Comparison of ENCODE assay signal across 17 cellular contexts in the genomic region with DNA sequence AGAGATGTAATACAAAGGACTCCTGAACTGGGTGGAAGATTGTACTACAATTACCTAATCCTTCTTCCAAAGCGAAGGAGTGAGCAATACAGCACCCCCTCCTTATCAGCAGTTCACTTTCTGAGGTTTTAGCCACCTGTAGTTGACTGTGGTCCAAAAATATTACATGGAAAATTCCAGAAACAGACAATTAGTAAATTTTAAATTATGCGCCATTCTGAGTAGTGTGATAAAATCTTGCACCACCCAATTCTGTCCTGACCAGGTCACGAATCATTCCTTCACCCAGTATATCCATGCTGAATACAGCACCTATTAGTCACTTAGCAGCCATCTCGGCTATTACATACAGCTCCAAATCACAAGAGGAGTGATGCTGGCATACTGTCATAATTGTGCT. TPM values are rescaled to one million over a fixed set of nuclear protein-coding genes. Genes with fewer than 3 reads are reported as not detected.
A peak's percentile ranks its signal among the peaks of the same experiment; 100 is the strongest.
DNase-seq lines count a peak whose midpoint lies in the region; ATAC-seq and TF ChIP-seq lines count a peak whose summit lies in the region.
"Had no signal": no experiment of that assay in that cellular context is flagged by ENCODE, and none has a peak within 500 bp of the region (broad histone marks: within the 10 kb centered on the region; RNA-seq: fewer than 3 reads in every experiment).

No MANE protein-coding gene starts in this region.

- H3K4me1 ChIP-seq in mammary epithelial cell (ENCODE audit: insufficient read depth, low read length): peaks cover 47% of the 10 kb centered on the region
- H3K4me1 ChIP-seq in right lobe of liver: no peaks in the 10 kb centered on the region

- TF ChIP-seq CTCF in mammary epithelial cell (conservative IDR thresholded peaks at IDR 0.05 in 1 of 2, IDR thresholded peaks at IDR 0.05 in 1 of 2; ENCODE audit: extremely low read depth in 1 of 2, insufficient read depth in 1 of 2, low read depth in 1 of 2, low read length in 2 of 2): no peak
- no peak for TF ChIP-seq CTCF in right lobe of liver (IDR thresholded peaks at IDR 0.05)

- peak overlapping the region; percentile 87 for H3K27ac ChIP-seq in mammary epithelial cell (ENCODE audit: insufficient read depth, low read depth, low read length)
- no peak overlapping the region for H3K27ac ChIP-seq in right lobe of liver
- H3K27ac ChIP-seq: HL-60 had no signal

- H3K9me3 ChIP-seq in mammary epithelial cell (replicated peaks; ENCODE audit: insufficient read depth, low read length): no peaks in the 10 kb centered on the region
- no peaks in the 10 kb centered on the region for H3K9me3 ChIP-seq in right lobe of liver

- peak overlapping the region; percentile 6 for H3K9ac ChIP-seq in mammary epithelial cell (ENCODE audit: insufficient read depth, low read length)

- no peak overlapping the region for H3K4me3 ChIP-seq in mammary epithelial cell (replicated peaks in 1 of 3; ENCODE audit: insufficient read depth in 1 of 3, low read depth in 2 of 3, low read length in 3 of 3)
- H3K4me3 ChIP-seq in right lobe of liver: no peak overlapping the region
- H3K4me3 ChIP-seq: dorsolateral prefrontal cortex had no signal

- 5% methylated on average over 4 of the region's 4 CpGs for WGBS in mammary epithelial cell (ENCODE audit: low coverage, missing lambda C conversion rate)
- 90% methylated on average over 4 of the region's 4 CpGs for WGBS in right lobe of liver (ENCODE audit: insufficient coverage, low coverage, low lambda C conversion rate, missing lambda C conversion rate)

- in situ Hi-C loops in mammary epithelial cell (cut with MboI; ENCODE audit: low sequenced_read_pairs in 2 of 2): no loop called here

- H3K79me2 ChIP-seq in mammary epithelial cell (ENCODE audit: insufficient read depth, low read length): peaks cover 22% of the 10 kb centered on the region

- CTCF ChIA-PET in mammary epithelial cell (lab: Charles Lee; ENCODE audit: low non-redundant PET): interaction anchor here (0.6 to 1.3 kb wide), 3 partner anchors 201 to 289 kb away, joined by 3 to 20 read pairs (median 4); no protein-coding TSS in a partner anchor

- no peaks in the 10 kb centered on the region for H3K27me3 ChIP-seq in mammary epithelial cell (ENCODE audit: insufficient read depth, low read length)
- H3K27me3 ChIP-seq in right lobe of liver: no peaks in the 10 kb centered on the region
- H3K27me3 ChIP-seq: dorsolateral prefrontal cortex had no signal

- no peaks in the 10 kb centered on the region for H4K20me1 ChIP-seq in mammary epithelial cell (ENCODE audit: insufficient read depth, low read length)

- intact Hi-C loops in mammary epithelial cell (cut with micrococcal nuclease) (loop anchor here (5.0 kb wide), 3 partner anchors 129 to 306 kb away; a partner anchor contains a TSS), right lobe of liver (cut with DNase I) (no loop called here)

- ATAC-seq in right lobe of liver (no peak), GM21528 (IDR thresholded peaks at IDR 0.05; ENCODE audit: low FRiP score, unreplicated experiment) (no peak)

- H2AFZ ChIP-seq in mammary epithelial cell (ENCODE audit: low read depth, low read length): no peak overlapping the region

- TF ChIP-seq POLR2A in right lobe of liver (IDR thresholded peaks at IDR 0.05): no peak

- no TSS peak for BruUV-seq in mammary epithelial cell (replicated peaks; lab: Mats Ljungman, UMichigan)

- no peak overlapping the region for H3K4me2 ChIP-seq in mammary epithelial cell (ENCODE audit: insufficient read depth, low read depth, low read length)

- DNase-seq in AG20443 (ENCODE audit: low spot score): peak; percentile 50
- DNase-seq in NCI-H226: peak; percentile 91
- DNase-seq in mammary epithelial cell: peak; percentile 93
- peak; percentile 71 for DNase-seq in kidney glomerular epithelial cell (lab: John Stamatoyannopoulos, UW)
- no peak for DNase-seq in right lobe of liver
- no peak for DNase-seq in NCI-H1048 (lab: John Stamatoyannopoulos, UW)
- DNase-seq in activated CD4-positive, alpha-beta T cell treated with anti-CD3 and anti-CD28 coated beads, Interleukin-2, amount 50 U/mL, for 1 hour: no peak
- DNase-seq: activated naive CD8-positive, alpha-beta T cell treated with anti-CD3 and anti-CD28 coated beads, Interleukin-2, amount 10 ng/mL, durations not matched to agents 7 days and 5 days; C1 segment of cervical spinal cord; DND-41; dorsolateral prefrontal cortex; glutamatergic neuron; left cardiac atrium; naive B cell; stimulated activated naive CD4-positive, alpha-beta T cell treated with Interleukin-2 at 50 U/mL for 16 hours had no signal

- H3K36me3 ChIP-seq in mammary epithelial cell (ENCODE audit: insufficient read depth, low read length): peaks cover 13% of the 10 kb centered on the region
- H3K36me3 ChIP-seq in right lobe of liver: peaks cover 0 to 47% (median 12%) of the 10 kb centered on the region in 4 donors

- dilution Hi-C loops in mammary epithelial cell (cut with HindIII; ENCODE audit: low sequenced_read_pairs): loop anchor here (5.0 to 10.0 kb wide), 2 partner anchors 89 to 127 kb away; no protein-coding TSS in a partner anchor

RNA-seq across cellular contexts. Expression of a gene that starts 23.2 kb away (rescaled TPM):
- total RNA-seq in mammary epithelial cell: 100 to 1,000 TPM in 1 of 2 donors, 10 to 100 TPM in 1; 48.3 to 112 TPM
- polyA plus RNA-seq in mammary epithelial cell: 30.6 TPM
- 221 TPM for polyA minus RNA-seq in mammary epithelial cell
- 10 to 100 TPM; 17.9 to 35.1 (median 28.2) TPM for total RNA-seq in right lobe of liver

RNA-seq across cellular contexts. Expression of a gene that starts 41.0 kb away (rescaled TPM):
- total RNA-seq in mammary epithelial cell (10 to 100 TPM; 24.2 to 41.1 TPM), right lobe of liver (10 to 100 TPM in 1 of 6 experiments, 1 to 10 TPM in 3, under 1 TPM in 2; 0.59 to 11.5 (median 1.6) TPM)
- polyA plus RNA-seq in mammary epithelial cell: 62.5 TPM
- 86.8 TPM for polyA minus RNA-seq in mammary epithelial cell

Comparison
In these comparisons a context has a peak if more than half of its experiments do, and no peak if none do; other contexts are left out.
1. DNase-seq: peak in AG20443 (single experiment), NCI-H226 (single experiment), mammary epithelial cell (single experiment) and kidney glomerular epithelial cell (single experiment); none in right lobe of liver (0 of 3), NCI-H1048 (single experiment) and activated CD4-positive, alpha-beta T cell treated with anti-CD3 and anti-CD28 coated beads, Interleukin-2, amount 50 U/mL, for 1 hour (single experiment).